Comparison of ENCODE assay signal across 1 cellular context in genomic region chr12:56359851-56360767, GRCh38.
A peak's percentile ranks its signal among the peaks of the same experiment; 100 is the strongest.
TF ChIP-seq lines count a peak whose summit lies in the region.

Gene STAT2, minus strand, starts transcription at chr12:56360107. Its CDS starts 3,536 bp downstream, at chr12:56356571.

TF ChIP-seq in K562, 482 proteins besides CTCF, POLR2A, EP300 and RAD21 (continued from another document and continues in another):
- TF ChIP-seq CLOCK (CRISPR knock-in tag; IDR thresholded peaks at IDR 0.05; ENCODE audit: borderline replicate concordance) (no peak), ZNF12 (CRISPR knock-in tag; IDR thresholded peaks at IDR 0.05) (peak; percentile 70; the same call in 1 of the 2 replicates), SIX5 (IDR thresholded peaks at IDR 0.05; ENCODE audit: borderline replicate concordance in 1 of 2, insufficient read depth in 1 of 2, low read depth in 1 of 2, low read length in 2 of 2) (no peak), SMAD4 (CRISPR knock-in tag; conservative IDR thresholded peaks at IDR 0.05) (no peak), TGIF2 (CRISPR knock-in tag; IDR thresholded peaks at IDR 0.05) (no peak), SOX6 (IDR thresholded peaks at IDR 0.05) (0 out of 2 replicates have a peak, but pooled peaks have one; percentile 22), NKRF (IDR thresholded peaks at IDR 0.05; ENCODE audit: borderline replicate concordance) (peak; percentile 59; the same call in 1 of the 2 replicates), PREB (CRISPR knock-in tag; IDR thresholded peaks at IDR 0.05) (no peak), PHTF2 (CRISPR knock-in tag; IDR thresholded peaks at IDR 0.05) (no peak), ATF1 (CRISPR knock-in tag; IDR thresholded peaks at IDR 0.05) (no peak), ATF1 (tag; IDR thresholded peaks at IDR 0.05) (peak; percentile 82), XRCC4 (IDR thresholded peaks at IDR 0.05; ENCODE audit: extremely low read depth, insufficient read depth, insufficient read length) (no peak), TAF9B (IDR thresholded peaks at IDR 0.05; ENCODE audit: partially characterized antibody) (peak; percentile 96), AFF1 (IDR thresholded peaks at IDR 0.05; ENCODE audit: low read depth in 1 of 2, partially characterized antibody in 2 of 2) (peak; percentile 51 to 60), ELK1 (CRISPR knock-in tag; IDR thresholded peaks at IDR 0.05) (no peak), LARP7 (IDR thresholded peaks at IDR 0.05) (no peak), BRF1 (IDR thresholded peaks at IDR 0.05; ENCODE audit: borderline replicate concordance, extremely low read depth, insufficient read length) (no peak), EHMT2 (IDR thresholded peaks at IDR 0.05) (no peak), E2F1 (CRISPR knock-in tag; IDR thresholded peaks at IDR 0.05) (peak; percentile 73; the same call in 1 of the 2 replicates), ZKSCAN1 (IDR thresholded peaks at IDR 0.05; ENCODE audit: low read depth, low read length) (peak; percentile 45; the same call in 1 of the 2 replicates), HDAC1 (IDR thresholded peaks at IDR 0.05) (peak in 1 of 2 experiments; percentile 50; a peak in 2 of 4 replicates), ZNF24 (IDR thresholded peaks at IDR 0.05) (no peak), RBM25 (IDR thresholded peaks at IDR 0.05; ENCODE audit: low read depth, low read length, severe bottlenecking) (peak; percentile 15), VEZF1 (CRISPR knock-in tag; IDR thresholded peaks at IDR 0.05) (peak; percentile 89), ZZZ3 (IDR thresholded peaks at IDR 0.05) (no peak), KDM2B (CRISPR knock-in tag; IDR thresholded peaks at IDR 0.05) (no peak), ESRRB (CRISPR knock-in tag; IDR thresholded peaks at IDR 0.05; ENCODE audit: borderline replicate concordance) (no peak), C11orf30 (IDR thresholded peaks at IDR 0.05; ENCODE audit: low read depth) (0 out of 2 replicates have a peak, but pooled peaks have one; percentile 48), SIN3B (IDR thresholded peaks at IDR 0.05; ENCODE audit: low read depth) (0 out of 2 replicates have a peak, but pooled peaks have one; percentile 23), CBX1 (IDR thresholded peaks at IDR 0.05; ENCODE audit: low read depth) (0 out of 2 replicates have a peak, but pooled peaks have one; percentile 19), CC2D1A (IDR thresholded peaks at IDR 0.05) (peak; percentile 92; the same call in 1 of the 2 replicates), ZFP1 (CRISPR knock-in tag; IDR thresholded peaks at IDR 0.05) (no peak), SREBF1 (IDR thresholded peaks at IDR 0.05; ENCODE audit: borderline replicate concordance, low read depth, low read length) (0 out of 2 replicates have a peak, but pooled peaks have one; percentile 13), RBBP5 (IDR thresholded peaks at IDR 0.05; ENCODE audit: borderline replicate concordance, insufficient read depth, low read length, poor library complexity, severe bottlenecking) (peak; percentile 58), HIVEP1 (CRISPR knock-in tag; IDR thresholded peaks at IDR 0.05) (no peak), ZBTB11 (CRISPR knock-in tag; IDR thresholded peaks at IDR 0.05) (peak in 1 of 3 experiments; percentile 87; a peak in 2 of 6 replicates), NFIX (CRISPR knock-in tag; IDR thresholded peaks at IDR 0.05; ENCODE audit: low read depth) (no peak), YBX1 (IDR thresholded peaks at IDR 0.05) (no peak), OTX1 (CRISPR knock-in tag; IDR thresholded peaks at IDR 0.05) (no peak), TARDBP (IDR thresholded peaks at IDR 0.05) (no peak), CBX8 (IDR thresholded peaks at IDR 0.05; ENCODE audit: borderline replicate concordance, extremely low read depth, low read depth, low read length, poor library complexity, severe bottlenecking) (no peak), ZBTB33 (CRISPR knock-in tag; IDR thresholded peaks at IDR 0.05) (no peak), RBM34 (IDR thresholded peaks at IDR 0.05; ENCODE audit: borderline replicate concordance, insufficient read depth, low read length) (no peak), FOXM1 (IDR thresholded peaks at IDR 0.05; ENCODE audit: low read depth) (peak; percentile 54; the same call in 1 of the 2 replicates), FOXM1 (CRISPR knock-in tag; IDR thresholded peaks at IDR 0.05; ENCODE audit: low read depth) (no peak), SNIP1 (IDR thresholded peaks at IDR 0.05; ENCODE audit: low read depth) (no peak), ZNF282 (CRISPR knock-in tag; IDR thresholded peaks at IDR 0.05) (no peak)
